12 cellular contexts compared by ENCODE assay signal in genomic region chr2:9378433-9379371, GRCh38. TPM values are rescaled to one million over a fixed set of nuclear protein-coding genes. Genes with fewer than 3 reads are reported as not detected.
DNase-seq lines count a peak whose midpoint lies in the region; TF ChIP-seq lines count a peak whose summit lies in the region.
"Had no signal": no experiment of that assay in that cellular context is flagged by ENCODE, and none has a peak within 500 bp of the region (broad histone marks: within the 10 kb centered on the region; RNA-seq: fewer than 3 reads in every experiment).

No MANE protein-coding gene starts in this region.

- peak; percentile 82 for DNase-seq in COLO829 (ENCODE audit: low spot score)
- no peak for DNase-seq in epithelial cell of prostate (ENCODE audit: low read depth, low spot score)
- DNase-seq in nephron progenitor cell: no peak
- DNase-seq in anterior cingulate cortex (lab: John Stamatoyannopoulos, UW): no peak
- DNase-seq in DMS153 treated with DMSO at 0.1 percent for 48 hours (lab: John Stamatoyannopoulos, UW; ENCODE audit: unreplicated experiment): no peak
- no peak for DNase-seq in NCI-H510A treated with DMSO at 0.1 percent for 48 hours (lab: John Stamatoyannopoulos, UW)
- no peak for DNase-seq in LoVo (ENCODE audit: low spot score)
- DNase-seq: effector CD8-positive, alpha-beta T cell; stimulated activated CD4-positive, alpha-beta T cell treated with anti-CD3 and anti-CD28 coated beads, Interleukin-1b, Interleukin-23, amount 100 ng/mL, for 48 hours had no signal

- H3K4me3 Mint-ChIP-seq in nephron progenitor cell: no peak overlapping the region
- H3K4me3 Mint-ChIP-seq: T-helper 1 cell treated with Interleukin-12 subunit alpha and Interleukin-12 subunit beta and Interleukin-4 antibody, amounts not matched to agents 30 μg/mL and 1 μg/mL, for 36 hours had no signal

- peaks cover 13% of the 10 kb centered on the region for H3K4me1 Mint-ChIP-seq in nephron progenitor cell

- no peaks in the 10 kb centered on the region for H3K9me3 Mint-ChIP-seq in nephron progenitor cell
- H3K9me3 Mint-ChIP-seq: T-helper 1 cell treated with Interleukin-12 subunit alpha and Interleukin-12 subunit beta and Interleukin-4 antibody, amounts not matched to agents 30 μg/mL and 1 μg/mL, for 36 hours had no signal

- H3K27me3 Mint-ChIP-seq in nephron progenitor cell (ENCODE audit: low read depth, poor library complexity): no peaks in the 10 kb centered on the region

- H3K27ac Mint-ChIP-seq in nephron progenitor cell: peak overlapping the region; percentile 74
- H3K27ac Mint-ChIP-seq: T-helper 1 cell treated with Interleukin-12 subunit alpha and Interleukin-12 subunit beta and Interleukin-4 antibody, amounts not matched to agents 30 μg/mL and 1 μg/mL, for 36 hours had no signal

- TF ChIP-seq CTCF in nephron progenitor cell (IDR thresholded peaks at IDR 0.05): no peak

- peaks cover 70% of the 10 kb centered on the region for H3K36me3 Mint-ChIP-seq in nephron progenitor cell (ENCODE audit: low read depth)

- H3K27ac ChIP-seq in epithelial cell of prostate: peak overlapping the region; percentile 14
- H3K27ac ChIP-seq: HL-60 had no signal

TF ChIP-seq in PFSK-1, 5 proteins besides CTCF, POLR2A, EP300 and RAD21:
- TF ChIP-seq POLR2AphosphoS5 (IDR thresholded peaks at IDR 0.05; ENCODE audit: low read depth, low read length): no peak
- no peak for TF ChIP-seq SIN3A (IDR thresholded peaks at IDR 0.05; ENCODE audit: borderline replicate concordance, insufficient read depth, low read length)
- peak; percentile 53 for TF ChIP-seq FOXP2 (optimal IDR thresholded peaks at IDR 0.05; ENCODE audit: borderline replicate concordance, extremely low read depth, extremely low read length, insufficient read depth)
TF ChIP-seq in PFSK-1: peak in this region for 1.

RNA-seq across cellular contexts. Expression of gene ITGB1BP1, which starts 44.6 kb away (rescaled TPM):
- 30.3 TPM for polyA plus RNA-seq in PFSK-1 (2012; ENCODE audit: insufficient read length, low read depth)

RNA-seq across cellular contexts. Expression of gene CPSF3, which starts 44.8 kb away (rescaled TPM):
- 31.9 TPM for polyA plus RNA-seq in PFSK-1 (2012; ENCODE audit: insufficient read length, low read depth)
